25 cellular contexts compared by ENCODE assay signal in the genomic region with DNA sequence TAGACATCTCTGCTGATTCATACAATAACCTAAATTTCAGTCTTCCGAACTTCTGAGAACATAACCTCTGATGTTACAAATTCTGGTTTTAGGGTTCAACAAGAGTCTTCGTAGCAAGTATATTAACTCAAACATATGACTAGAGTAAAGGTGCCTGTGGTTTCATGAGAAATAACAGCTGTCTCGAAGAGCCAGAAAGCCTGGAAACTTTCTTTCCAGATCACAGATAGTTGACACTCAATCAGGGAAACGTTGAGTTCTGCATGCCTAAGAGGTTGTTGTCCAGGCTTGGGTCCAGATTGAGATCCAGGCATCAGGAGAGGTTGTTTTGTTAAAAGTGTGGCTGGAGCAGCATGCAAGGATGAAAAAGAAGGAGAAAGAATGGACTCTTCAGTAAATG.
"Had no signal": no experiment of that assay in that cellular context is flagged by ENCODE, and none has a peak within 500 bp of the region (broad histone marks: within the 10 kb centered on the region; RNA-seq: fewer than 3 reads in every experiment).

No MANE protein-coding gene starts in this region.

- ATAC-seq: activated CD4-positive, CD25-positive, alpha-beta regulatory T cell treated with anti-CD3 and anti-CD28 coated beads, Interleukin-2, amount 50 U/mL, for 24 hours; activated CD8-positive, alpha-beta T cell treated with anti-CD3 and anti-CD28 coated beads for 36 hours; activated T-cell treated with anti-CD3 and anti-CD28 coated beads, Interleukin-2, amount 50 U/mL, for 72 hours; Panc1; Right ventricle myocardium inferior; T-cell had no signal

- H3K27ac ChIP-seq: SK-N-MC had no signal

- H3K4me3 ChIP-seq: SK-N-MC had no signal

- DNase-seq: activated CD4-positive, alpha-beta T cell treated with anti-CD3 and anti-CD28 coated beads for 4 hours; activated CD8-positive, alpha-beta memory T cell treated with anti-CD3 and anti-CD28 coated beads, Interleukin-2, amount 50 U/mL, for 4 hours; activated CD8-positive, alpha-beta T cell treated with anti-CD3 and anti-CD28 coated beads for 36 hours; activated gamma-delta T cell treated with Interleukin-2 at 50 U/mL for 16 hours; activated naive CD4-positive, alpha-beta T cell treated with anti-CD3 and anti-CD28 coated beads, Interleukin-2, amount 10 ng/mL, durations not matched to agents 7 days and 5 days; activated naive CD8-positive, alpha-beta T cell treated with anti-CD3 and anti-CD28 coated beads for 36 hours; activated T-cell treated with anti-CD3 and anti-CD28 coated beads, Interleukin-2, amount 50 U/mL, for 72 hours; anterior cingulate cortex; KG1; NCI-H1092; NCI-H1417; NCI-H2029; NCI-H2107; NCI-H2171 treated with DMSO at 0.1 percent for 48 hours; NCI-H345; NCI-H510A; NCI-H69; NK-92 treated with Interleukin-12 subunit alpha and Interleukin-12 subunit beta, amount 100 ng/mL, for 24 hours; OCI-M1; RPMI8226; T-cell had no signal
